8 cellular contexts compared by ENCODE assay signal in genomic region chr9:130578865-130579737, GRCh38. TPM values are rescaled to one million over a fixed set of nuclear protein-coding genes. Genes with fewer than 3 reads are reported as not detected.
DNase-seq lines count a peak whose midpoint lies in the region; ATAC-seq and TF ChIP-seq lines count a peak whose summit lies in the region.

A gene with protein sequence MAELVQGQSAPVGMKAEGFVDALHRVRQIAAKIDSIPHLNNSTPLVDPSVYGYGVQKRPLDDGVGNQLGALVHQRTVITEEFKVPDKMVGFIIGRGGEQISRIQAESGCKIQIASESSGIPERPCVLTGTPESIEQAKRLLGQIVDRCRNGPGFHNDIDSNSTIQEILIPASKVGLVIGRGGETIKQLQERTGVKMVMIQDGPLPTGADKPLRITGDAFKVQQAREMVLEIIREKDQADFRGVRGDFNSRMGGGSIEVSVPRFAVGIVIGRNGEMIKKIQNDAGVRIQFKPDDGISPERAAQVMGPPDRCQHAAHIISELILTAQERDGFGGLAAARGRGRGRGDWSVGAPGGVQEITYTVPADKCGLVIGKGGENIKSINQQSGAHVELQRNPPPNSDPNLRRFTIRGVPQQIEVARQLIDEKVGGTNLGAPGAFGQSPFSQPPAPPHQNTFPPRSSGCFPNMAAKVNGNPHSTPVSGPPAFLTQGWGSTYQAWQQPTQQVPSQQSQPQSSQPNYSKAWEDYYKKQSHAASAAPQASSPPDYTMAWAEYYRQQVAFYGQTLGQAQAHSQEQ (plus strand): TSS chr9:130579577. CDS start chr9:130579681, 104 bp downstream.

- peak within 1 kb of the TSS; percentile 80 for H3K27ac ChIP-seq in CD8-positive, alpha-beta T cell (ENCODE audit: low read depth, low read length)
- peak within 1 kb of the TSS; percentile 58 for H3K27ac ChIP-seq in mesendoderm (ENCODE audit: low read depth, low read length)

- no peaks in the 10 kb centered on the region for H3K9me3 Mint-ChIP-seq in CD8-positive, alpha-beta T cell
- no peaks in the 10 kb centered on the region for H3K9me3 Mint-ChIP-seq in effector memory CD8-positive, alpha-beta T cell

- TF ChIP-seq CTCF in CD8-positive, alpha-beta T cell (IDR thresholded peaks at IDR 0.05) = no peak

- H3K36me3 Mint-ChIP-seq in CD8-positive, alpha-beta T cell = peaks cover 18% of the 10 kb centered on the region
- H3K36me3 Mint-ChIP-seq in effector memory CD8-positive, alpha-beta T cell (ENCODE audit: insufficient read depth) = no peaks in the 10 kb centered on the region

- no peaks in the 10 kb centered on the region for H3K27me3 ChIP-seq in CD8-positive, alpha-beta T cell (ENCODE audit: insufficient read depth, low read length)
- H3K27me3 ChIP-seq in mesendoderm (ENCODE audit: insufficient read depth, low read length, poor library complexity) = no peaks in the 10 kb centered on the region

- H3K27ac Mint-ChIP-seq in CD8-positive, alpha-beta T cell = peak within 1 kb of the TSS; percentile 94
- peak within 1 kb of the TSS; percentile 84 to 93 for H3K27ac Mint-ChIP-seq in effector memory CD8-positive, alpha-beta T cell

- peak within 1 kb of the TSS; percentile 94 for H3K9ac ChIP-seq in mesendoderm (ENCODE audit: low read length)

- WGBS in mesendoderm (ENCODE audit: extremely low coverage, insufficient coverage, low lambda C conversion rate) = no CpG with 5 or more reads among the region's 74 CpGs

- H4K8ac ChIP-seq in mesendoderm (ENCODE audit: low read depth, low read length) = no peak within 1 kb of the TSS

- H2BK15ac ChIP-seq in mesendoderm (replicated peaks; ENCODE audit: low read depth) = no peak within 1 kb of the TSS

- H3K4me3 Mint-ChIP-seq in CD8-positive, alpha-beta T cell = peak within 1 kb of the TSS; percentile 87
- peak within 1 kb of the TSS; percentile 90 for H3K4me3 Mint-ChIP-seq in effector memory CD8-positive, alpha-beta T cell

- H2AK5ac ChIP-seq in mesendoderm (ENCODE audit: low read length) = no peak within 1 kb of the TSS

- no peaks in the 10 kb centered on the region for H3K36me3 ChIP-seq in CD8-positive, alpha-beta T cell (ENCODE audit: insufficient read depth, low read length)
- H3K36me3 ChIP-seq in mesendoderm (ENCODE audit: control insufficient read depth, insufficient read depth, low read length) = peaks cover 2% of the 10 kb centered on the region

- peaks cover 27% of the 10 kb centered on the region for H3K4me1 ChIP-seq in CD8-positive, alpha-beta T cell (ENCODE audit: insufficient read depth, low read length)
- no peaks in the 10 kb centered on the region for H3K4me1 ChIP-seq in mesendoderm (ENCODE audit: control insufficient read depth, low read depth, low read length)

- H3K23ac ChIP-seq in mesendoderm (ENCODE audit: low read length) = no peak within 1 kb of the TSS

- no peak within 1 kb of the TSS for H2BK120ac ChIP-seq in mesendoderm (ENCODE audit: low read depth, low read length)

- CTCF ChIA-PET in CD8-positive, alpha-beta T cell (lab: Charles Lee) = no interaction called here

- peak within 1 kb of the TSS; percentile 66 for H3K18ac ChIP-seq in mesendoderm (ENCODE audit: low read length)

- H3K56ac ChIP-seq in mesendoderm (ENCODE audit: low read length) = peak within 1 kb of the TSS; percentile 96

- peak within 1 kb of the TSS; percentile 20 for H3K4ac ChIP-seq in mesendoderm (ENCODE audit: low read depth, low read length)

- peak; percentile 62 to 91 (median 88) for DNase-seq in CD8-positive, alpha-beta T cell
- DNase-seq in HT1080 (ENCODE audit: low read depth) (peak; percentile 92), NOMO-1 (lab: John Stamatoyannopoulos, UW; ENCODE audit: unreplicated experiment in 2 of 2) (peak; percentile 83 to 88), mesendoderm (peak; percentile 94)
- peak; percentile 78 to 79 for DNase-seq in activated CD8-positive, alpha-beta memory T cell treated with anti-CD3 and anti-CD28 coated beads for 4 hours (ENCODE audit: low read depth in 2 of 2)
- peak; percentile 68 to 78 (median 74) for DNase-seq in effector memory CD8-positive, alpha-beta T cell
- peak; percentile 82 for DNase-seq in stimulated activated CD8-positive, alpha-beta memory T cell treated with anti-CD3 and anti-CD28 coated beads, Interleukin-12 subunit alpha, Interleukin-12 subunit beta, amount 100 ng/mL, for 4 hours (ENCODE audit: low read depth)

- intact Hi-C loops in CD8-positive, alpha-beta T cell (cut with DNase I, micrococcal nuclease) = loop anchor here (1.0 to 5.0 kb wide), 2 partner anchors 113 to 114 kb away; partner anchors contain the start of gene EXOSC2 (in 2 of the 2)

- ATAC-seq in CD8-positive, alpha-beta T cell = peak; percentile 71
- ATAC-seq in GM19468 (IDR thresholded peaks at IDR 0.05; ENCODE audit: extremely low read depth, unreplicated experiment) = peak; percentile 86
- ATAC-seq in effector memory CD8-positive, alpha-beta T cell (replicated peaks) = peak; percentile 82

- H3K4me2 ChIP-seq in mesendoderm (ENCODE audit: low read length) = peak within 1 kb of the TSS; percentile 73

- peaks cover 38% of the 10 kb centered on the region for H3K79me2 ChIP-seq in mesendoderm (ENCODE audit: control insufficient read depth, insufficient read depth, low read length)

- peaks cover 15% of the 10 kb centered on the region for H3K79me1 ChIP-seq in mesendoderm (ENCODE audit: low read length)

- H4K5ac ChIP-seq in mesendoderm (ENCODE audit: low read length) = no peak within 1 kb of the TSS

- peak within 1 kb of the TSS; percentile 57 for H2BK5ac ChIP-seq in mesendoderm (ENCODE audit: low read length)

- POLR2A ChIA-PET in CD8-positive, alpha-beta T cell (lab: Charles Lee) = no interaction called here

- H3K4me1 Mint-ChIP-seq in CD8-positive, alpha-beta T cell (ENCODE audit: low read depth) = peaks cover 54% of the 10 kb centered on the region
- peaks cover 30 to 34% of the 10 kb centered on the region in 2 donors for H3K4me1 Mint-ChIP-seq in effector memory CD8-positive, alpha-beta T cell (ENCODE audit: low read depth in 2 of 2)

- peak within 1 kb of the TSS; percentile 94 for H3K4me3 ChIP-seq in CD8-positive, alpha-beta T cell (ENCODE audit: low read depth, low read length)
- peak within 1 kb of the TSS; percentile 83 for H3K4me3 ChIP-seq in mesendoderm (ENCODE audit: low read length)

- H3K27me3 Mint-ChIP-seq in CD8-positive, alpha-beta T cell (ENCODE audit: low read depth) = no peaks in the 10 kb centered on the region
- no peaks in the 10 kb centered on the region for H3K27me3 Mint-ChIP-seq in effector memory CD8-positive, alpha-beta T cell

- H3K9me3 ChIP-seq in CD8-positive, alpha-beta T cell (ENCODE audit: low read length) = no peaks in the 10 kb centered on the region

RNA-seq across cellular contexts. Expression of the gene that starts here (rescaled TPM):
- 10 to 100 TPM; 29.5 to 30.2 TPM for total RNA-seq in CD8-positive, alpha-beta T cell
- 113 TPM in 2 replicates for total RNA-seq in HT1080 (2014; rRNA removed; shearing (Covaris generic))
- polyA plus RNA-seq in HT1080 (2015; cell fraction: cytosol; rRNA removed) = 76.4 and 97.7 TPM in 2 replicates
- 88.8 and 104 TPM in 2 replicates for polyA plus RNA-seq in HT1080 (2015; cell fraction: nucleus; rRNA removed)
- 50.6 TPM for polyA plus RNA-seq in mesendoderm (2013, experiment 1 of 2)
- polyA plus RNA-seq in mesendoderm (2013, experiment 2 of 2) = 51.1 TPM

Comparison
In these comparisons a context has a peak if more than half of its experiments do, and no peak if none do; other contexts are left out.
1. Peak in every context shown above with its lines: DNase-seq, ATAC-seq, H3K4me3 ChIP-seq and H3K27ac ChIP-seq.